22 cellular contexts compared by ENCODE assay signal in genomic region chr11:130633466-130633865, GRCh38.
DNase-seq lines count a peak whose midpoint lies in the region; ATAC-seq and TF ChIP-seq lines count a peak whose summit lies in the region.
"Had no signal": no experiment of that assay in that cellular context is flagged by ENCODE, and none has a peak within 500 bp of the region (broad histone marks: within the 10 kb centered on the region; RNA-seq: fewer than 3 reads in every experiment).

No MANE protein-coding gene starts in this region.

- H3K9me3 Mint-ChIP-seq in activated naive CD4-positive, alpha-beta T cell treated with anti-CD3 and anti-CD28 coated beads for 36 hours, result no peaks in the 10 kb centered on the region
- H3K9me3 Mint-ChIP-seq: activated CD8-positive, alpha-beta T cell treated with anti-CD3 and anti-CD28 coated beads for 36 hours; CD8-positive, alpha-beta T cell; nephron progenitor cell had no signal

- no peak overlapping the region for H3K27ac Mint-ChIP-seq in activated naive CD4-positive, alpha-beta T cell treated with anti-CD3 and anti-CD28 coated beads for 36 hours
- H3K27ac Mint-ChIP-seq: activated CD8-positive, alpha-beta T cell treated with anti-CD3 and anti-CD28 coated beads for 36 hours; activated naive CD8-positive, alpha-beta T cell; CD8-positive, alpha-beta T cell; nephron progenitor cell; progenitor cell of endocrine pancreas had no signal

- in situ Hi-C loops in ACHN (cut with HindIII; ENCODE audit: low pct_ligation_motif_present, low pct_unique_long_range_greater_than_20kb, low sequenced_read_pairs), result loop anchor here (25.0 kb wide), 1 partner anchor 196 kb away; the partner anchor contains the start of genes ADAMTS15 and ADAMTS8

- no peaks in the 10 kb centered on the region for H3K27me3 ChIP-seq in RWPE2 (ENCODE audit: insufficient read depth, poor library complexity, severe bottlenecking)
- H3K27me3 ChIP-seq in foreskin keratinocyte, result no peaks in the 10 kb centered on the region
- H3K27me3 ChIP-seq: brain microvascular endothelial cell, esophagus squamous epithelium, upper lobe of right lung had no signal

- POLR2A ChIA-PET in HEK293T (lab: Yijun Ruan, JAX), result no interaction called here
- POLR2A ChIA-PET in RWPE1 (lab: Yijun Ruan, JAX; ENCODE audit: low non-redundant PET), result no interaction called here

- H3K4me1 Mint-ChIP-seq in activated naive CD4-positive, alpha-beta T cell treated with anti-CD3 and anti-CD28 coated beads for 36 hours (ENCODE audit: low read depth), result peaks cover 7% of the 10 kb centered on the region

- TF ChIP-seq CTCF in RWPE2 (IDR thresholded peaks at IDR 0.05; ENCODE audit: poor library complexity, severe bottlenecking), result no peak
- TF ChIP-seq CTCF in foreskin keratinocyte (conservative IDR thresholded peaks at IDR 0.05), result no peak
- TF ChIP-seq CTCF in RWPE1 (conservative IDR thresholded peaks at IDR 0.05; ENCODE audit: low read depth), result no peak

- ATAC-seq in GM19023 (IDR thresholded peaks at IDR 0.05; ENCODE audit: unreplicated experiment) (peak; percentile 33), RWPE2 (ENCODE audit: low read depth) (no peak), foreskin keratinocyte (peak; percentile 30), GM18873 (IDR thresholded peaks at IDR 0.05; ENCODE audit: low FRiP score, unreplicated experiment) (no peak)
- ATAC-seq: activated CD8-positive, alpha-beta T cell treated with anti-CD3 and anti-CD28 coated beads for 36 hours; CD8-positive, alpha-beta T cell; upper lobe of right lung had no signal

- peaks cover 11% of the 10 kb centered on the region for H3K27me3 Mint-ChIP-seq in activated naive CD4-positive, alpha-beta T cell treated with anti-CD3 and anti-CD28 coated beads for 36 hours (ENCODE audit: low read depth)

- no peaks in the 10 kb centered on the region for H3K36me3 ChIP-seq in RWPE2 (ENCODE audit: low read depth)
- H3K36me3 ChIP-seq: brain microvascular endothelial cell, esophagus squamous epithelium, upper lobe of right lung had no signal

- H3K9me3 ChIP-seq in RWPE2 (ENCODE audit: severe bottlenecking), result no peaks in the 10 kb centered on the region
- H3K9me3 ChIP-seq: esophagus squamous epithelium, upper lobe of right lung had no signal

- peak; percentile 7 for DNase-seq in ACHN
- DNase-seq in RWPE2 (ENCODE audit: low spot score), result no peak
- peak; percentile 49 to 77 for DNase-seq in foreskin keratinocyte
- DNase-seq in HEK293T (ENCODE audit: extremely low spot score), result no peak
- DNase-seq in RWPE1 (ENCODE audit: low spot score), result no peak
- no peak for DNase-seq in activated naive CD4-positive, alpha-beta T cell treated with anti-CD3 and anti-CD28 coated beads for 36 hours
- DNase-seq: activated CD8-positive, alpha-beta T cell treated with anti-CD3 and anti-CD28 coated beads for 36 hours; activated T-cell treated with anti-CD3 and anti-CD28 coated beads, Interleukin-2, amount 50 U/mL, for 48 hours; brain microvascular endothelial cell; CD8-positive, alpha-beta T cell; DMS79 treated with DMSO at 0.1 percent for 48 hours; esophagus squamous epithelium; Karpas-422; NCI-H1436; nephron progenitor cell; stimulated activated CD4-positive, alpha-beta T cell treated with anti-CD3 and anti-CD28 coated beads, Interleukin-2, amount 100 ng/mL, for 48 hours; upper lobe of right lung had no signal

- H3K4me1 ChIP-seq in RWPE2 (ENCODE audit: insufficient read depth, poor library complexity, severe bottlenecking) (peaks cover 53% of the 10 kb centered on the region), foreskin keratinocyte (peaks cover 48% of the 10 kb centered on the region)

- H3K27ac ChIP-seq in RWPE2 (ENCODE audit: poor library complexity, severe bottlenecking) (peak overlapping the region; percentile 83), foreskin keratinocyte (peak overlapping the region; percentile 66), RWPE1 (no peak overlapping the region)
- H3K27ac ChIP-seq: brain microvascular endothelial cell, skin epidermis, upper lobe of right lung had no signal

- intact Hi-C loops in activated naive CD4-positive, alpha-beta T cell treated with anti-CD3 and anti-CD28 coated beads for 36 hours (cut with micrococcal nuclease), result loop anchor here (5.0 kb wide), 1 partner anchor 196 kb away; no protein-coding TSS in a partner anchor

- no peak overlapping the region for H3K4me3 ChIP-seq in RWPE2 (ENCODE audit: severe bottlenecking)
- H3K4me3 ChIP-seq: esophagus squamous epithelium, skin epidermis, upper lobe of right lung had no signal

- CTCF ChIA-PET in HEK293T (lab: Yijun Ruan, JAX), result no interaction called here
- CTCF ChIA-PET in RWPE1 (lab: Yijun Ruan, JAX), result no interaction called here
- CTCF ChIA-PET in activated naive CD4-positive, alpha-beta T cell treated with anti-CD3 and anti-CD28 coated beads for 36 hours (lab: Charles Lee), result no interaction called here

- H3K36me3 Mint-ChIP-seq in activated naive CD4-positive, alpha-beta T cell treated with anti-CD3 and anti-CD28 coated beads for 36 hours (ENCODE audit: low read depth), result no peaks in the 10 kb centered on the region
- H3K36me3 Mint-ChIP-seq: activated naive CD8-positive, alpha-beta T cell; CD8-positive, alpha-beta T cell had no signal

- H3K4me3 Mint-ChIP-seq in activated naive CD4-positive, alpha-beta T cell treated with anti-CD3 and anti-CD28 coated beads for 36 hours, result no peak overlapping the region
- H3K4me3 Mint-ChIP-seq: activated CD8-positive, alpha-beta T cell treated with anti-CD3 and anti-CD28 coated beads for 36 hours; activated naive CD8-positive, alpha-beta T cell; CD8-positive, alpha-beta T cell; nephron progenitor cell had no signal

TF ChIP-seq in HEK293T, 16 proteins besides CTCF, POLR2A, EP300 and RAD21:
- no peak for TF ChIP-seq SUZ12 (IDR thresholded peaks at IDR 0.05)
- TF ChIP-seq SP1 (IDR thresholded peaks at IDR 0.05), result no peak

Comparison
In these comparisons a context has a peak if more than half of its experiments do, and no peak if none do; other contexts are left out.
1. DNase-seq: peak in ACHN (single experiment) and foreskin keratinocyte (2 of 2); none in RWPE2 (single experiment), HEK293T (single experiment), RWPE1 (single experiment) and activated naive CD4-positive, alpha-beta T cell treated with anti-CD3 and anti-CD28 coated beads for 36 hours (single experiment).
2. ATAC-seq: peak in GM19023 (single experiment) and foreskin keratinocyte (single experiment); none in RWPE2 (single experiment) and GM18873 (single experiment).